In genomic region chr3:98731720-98732238, GRCh38 we compare ENCODE assay signal across 1 cellular context.
TF ChIP-seq lines count a peak whose summit lies in the region.

No MANE protein-coding gene starts in this region.

TF ChIP-seq in IMR-90, 13 proteins besides CTCF, POLR2A, EP300 and RAD21 (continued from another document):
- no peak for TF ChIP-seq RCOR1 (IDR thresholded peaks at IDR 0.05; ENCODE audit: insufficient replicate concordance, low read length)
